ENCODE assay signal across 10 cellular contexts in the genomic region with DNA sequence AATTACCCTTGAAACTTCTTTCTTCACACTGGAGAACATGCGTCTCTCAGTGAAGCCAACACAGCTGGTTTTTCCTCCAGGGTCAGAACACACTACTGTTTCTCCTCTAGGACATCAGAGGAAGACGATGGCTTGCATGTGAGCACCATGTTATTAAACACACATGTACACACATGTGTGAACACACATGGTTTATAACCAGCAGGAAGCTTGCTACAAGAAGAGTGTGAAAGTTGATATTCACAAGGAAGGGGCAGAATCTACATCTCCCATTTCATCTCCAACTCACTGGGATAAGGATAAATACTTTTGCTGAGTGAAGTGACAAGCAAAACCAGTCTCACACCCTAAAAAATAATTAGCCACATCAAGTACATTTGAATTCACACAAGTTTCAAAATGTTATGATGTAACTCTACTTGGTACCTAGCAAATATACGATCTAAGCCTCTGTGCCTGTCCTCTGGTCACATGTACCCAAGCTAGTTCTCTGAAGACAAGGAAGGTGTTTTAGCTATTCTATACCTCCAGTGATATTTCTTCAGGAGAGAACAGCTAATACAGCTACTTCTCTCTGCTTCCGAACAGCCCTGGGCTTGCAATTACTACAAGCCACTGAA.
A peak's percentile ranks its signal among the peaks of the same experiment; 100 is the strongest.
DNase-seq lines count a peak whose midpoint lies in the region; ATAC-seq, FAIRE-seq and TF ChIP-seq lines count a peak whose summit lies in the region.
"Had no signal": no experiment of that assay in that cellular context is flagged by ENCODE, and none has a peak within 500 bp of the region (broad histone marks: within the 10 kb centered on the region; RNA-seq: fewer than 3 reads in every experiment).

No MANE protein-coding gene starts in this region.

- POLR2A ChIA-PET in HCT116 (lab: Charles Lee) = interaction anchor here (0.8 to 2.1 kb wide), 2 partner anchors 9 to 16 kb away, joined by 3 to 7 read pairs; no protein-coding TSS in a partner anchor

- H3K36me3 ChIP-seq in HCT116 (ENCODE audit: control insufficient read depth in 1 of 2, insufficient read depth in 2 of 2, low read length in 2 of 2) = no peaks in the 10 kb centered on the region
- no peaks in the 10 kb centered on the region for H3K36me3 ChIP-seq in keratinocyte (ENCODE audit: control insufficient read depth in 2 of 2, extremely low read depth in 1 of 2, insufficient read depth in 2 of 2, low read length in 2 of 2)
- H3K36me3 ChIP-seq in stomach = no peaks in the 10 kb centered on the region

- H3K79me2 ChIP-seq in HCT116 (ENCODE audit: insufficient read depth, low read length) = no peaks in the 10 kb centered on the region
- H3K79me2 ChIP-seq in keratinocyte (ENCODE audit: control insufficient read depth, insufficient read depth, low read length) = peaks cover 4% of the 10 kb centered on the region

- no peak for FAIRE-seq in keratinocyte (lab: Jason Lieb, UNC)

- H2AFZ ChIP-seq in HCT116 (ENCODE audit: low read depth, low read length, poor library complexity, severe bottlenecking) (no peak overlapping the region), keratinocyte (ENCODE audit: control insufficient read depth, low read length) (no peak overlapping the region)

- no peaks in the 10 kb centered on the region for H3K9me3 ChIP-seq in HCT116 (ENCODE audit: control insufficient read depth in 1 of 2, insufficient read depth in 1 of 2, low read depth in 1 of 2, low read length in 2 of 2)
- H3K9me3 ChIP-seq in keratinocyte (ENCODE audit: control insufficient read depth, low read depth, low read length) = no peaks in the 10 kb centered on the region
- no peaks in the 10 kb centered on the region for H3K9me3 ChIP-seq in stomach

- intact Hi-C loops in HCT116 (cut with micrococcal nuclease) = loop anchor here (5.0 kb wide), 1 partner anchor 105 kb away; no protein-coding TSS in a partner anchor
- intact Hi-C loops in stomach (cut with DNase I; ENCODE audit: low total_unique reads) = no loop called here

- no peaks in the 10 kb centered on the region for H3K27me3 ChIP-seq in HCT116 (ENCODE audit: insufficient read depth, low read length)
- no peaks in the 10 kb centered on the region for H3K27me3 ChIP-seq in keratinocyte (ENCODE audit: control insufficient read depth, extremely low read depth, insufficient read depth, low read length)
- no peaks in the 10 kb centered on the region for H3K27me3 ChIP-seq in stomach

- no peaks in the 10 kb centered on the region for H3K9me1 ChIP-seq in keratinocyte (ENCODE audit: control insufficient read depth, extremely low read depth, insufficient read depth, low read length)

- RAD21 ChIA-PET in HCT116 (lab: Charles Lee; ENCODE audit: low non-redundant PET in 1 of 2, low total read pairs in 2 of 2, uncharacterized antibody in 2 of 2, unreplicated experiment in 2 of 2) = interaction anchor here (0.6 to 1.2 kb wide), 2 partner anchors 80 to 583 kb away, joined by 3 read pairs; a partner anchor contains a TSS

- peak overlapping the region; percentile 61 for H3K4me2 ChIP-seq in HCT116 (ENCODE audit: low read length)
- H3K4me2 ChIP-seq in keratinocyte (ENCODE audit: control insufficient read depth, extremely low read depth, insufficient read depth, low read depth, low read length) = peak overlapping the region; percentile 78

- no peaks in the 10 kb centered on the region for H4K20me1 ChIP-seq in HCT116 (ENCODE audit: insufficient read depth)
- no peaks in the 10 kb centered on the region for H4K20me1 ChIP-seq in keratinocyte (ENCODE audit: control insufficient read depth, extremely low read depth, insufficient read depth, low read length)

- H3K4me1 ChIP-seq in HCT116 (ENCODE audit: control insufficient read depth in 1 of 2, insufficient read depth in 2 of 2, low read length in 2 of 2) (peaks cover 55 to 59% of the 10 kb centered on the region in 2 experiments), keratinocyte (ENCODE audit: control insufficient read depth, extremely low read depth, insufficient read depth, low read length) (peaks cover 74% of the 10 kb centered on the region), stomach (peaks cover 15 to 58% (median 38%) of the 10 kb centered on the region in 4 donors)

- no peak for TF ChIP-seq POLR2A in HCT116 (IDR thresholded peaks at IDR 0.05; ENCODE audit: borderline replicate concordance, extremely low read depth, insufficient read depth, insufficient read length)
- TF ChIP-seq POLR2A in stomach (IDR thresholded peaks at IDR 0.05) = no peak

- no peaks in the 10 kb centered on the region for H3K9me2 ChIP-seq in HCT116 (ENCODE audit: insufficient read depth)

- no peak for TF ChIP-seq CTCF in HCT116 (IDR thresholded peaks at IDR 0.05 in 2 of 3, conservative IDR thresholded peaks at IDR 0.05 in 1 of 3; ENCODE audit: borderline replicate concordance in 1 of 3, insufficient read depth in 1 of 3, low read depth in 2 of 3, low read length in 2 of 3)
- no peak for TF ChIP-seq CTCF in keratinocyte (optimal IDR thresholded peaks at IDR 0.05 in 1 of 3, IDR thresholded peaks at IDR 0.05 in 1 of 3, conservative IDR thresholded peaks at IDR 0.05 in 1 of 3; ENCODE audit: extremely low read depth in 1 of 3, insufficient read depth in 2 of 3, low read length in 3 of 3)
- no peak for TF ChIP-seq CTCF in stomach (IDR thresholded peaks at IDR 0.05)
- TF ChIP-seq CTCF in omental fat pad (IDR thresholded peaks at IDR 0.05) = no peak

- no peak for ATAC-seq in HCT116
- ATAC-seq in omental fat pad (ENCODE audit: low FRiP score) = no peak
- no peak for ATAC-seq in HG02588 (IDR thresholded peaks at IDR 0.05; ENCODE audit: unreplicated experiment)
- no peak for ATAC-seq in GM19328 (IDR thresholded peaks at IDR 0.05; ENCODE audit: unreplicated experiment)
- no peak for ATAC-seq in HG03025 (IDR thresholded peaks at IDR 0.05; ENCODE audit: low FRiP score, unreplicated experiment)

- TF ChIP-seq RAD21 in HCT116 (IDR thresholded peaks at IDR 0.05; ENCODE audit: low read depth) = no peak

- no peak for TF ChIP-seq EP300 in stomach (IDR thresholded peaks at IDR 0.05)

- dilution Hi-C loops in keratinocyte (cut with MboI; ENCODE audit: extremely low pct_ligation_motif_present, low sequenced_read_pairs) = no loop called here

- H3K27ac ChIP-seq in HCT116 (ENCODE audit: low read depth, low read length) (peak overlapping the region; percentile 54; the same call in 1 of the 2 replicates), angular gyrus (ENCODE audit: low read depth, low read length) (peak overlapping the region; percentile 32), keratinocyte (ENCODE audit: control insufficient read depth, insufficient read depth, low read length) (peak overlapping the region; percentile 95), stomach (peak overlapping the region in 4 of 5 donors; percentile 59 to 81 (median 78))

- H3K4me3 ChIP-seq in HCT116 (replicated peaks in 1 of 2; ENCODE audit: low read depth in 1 of 2, low read length in 2 of 2) = no peak overlapping the region
- no peak overlapping the region for H3K4me3 ChIP-seq in keratinocyte (ENCODE audit: control insufficient read depth in 2 of 3, extremely low read depth in 1 of 3, insufficient read depth in 2 of 3, low read depth in 1 of 3, low read length in 3 of 3)
- H3K4me3 ChIP-seq in stomach = no peak overlapping the region

- WGBS in stomach, 5 donors = 71 to 92% (median 84%) methylated on average over 4 of the region's 4 CpGs

- CTCF ChIA-PET in HCT116 (lab: Charles Lee) = interaction anchor here (0.8 to 1.8 kb wide), 3 partner anchors 8 to 606 kb away, joined by 3 to 6 read pairs (median 3); no protein-coding TSS in a partner anchor

- DNase-seq in HCT116 (ENCODE audit: low read depth, low spot score) = no peak
- DNase-seq in keratinocyte (ENCODE audit: low read depth, low spot score) = no peak
- DNase-seq in stomach = no peak
- no peak for DNase-seq in omental fat pad (ENCODE audit: low spot score)
- DNase-seq: activated T-cell treated with anti-CD3 and anti-CD28 coated beads, Interleukin-2, amount 50 U/mL, for 24 hours; NK-92 treated with Interleukin-12 subunit alpha and Interleukin-12 subunit beta, amount 100 ng/mL, for 24 hours had no signal

- BruUV-seq in HCT116 (replicated peaks; lab: Mats Ljungman, UMichigan) = no TSS peak

- H3K9ac ChIP-seq in HCT116 (ENCODE audit: low read length) = peak overlapping the region; percentile 49
- peak overlapping the region; percentile 79 for H3K9ac ChIP-seq in keratinocyte (ENCODE audit: control insufficient read depth, extremely low read depth, insufficient read depth, low read length)

TF ChIP-seq in HCT116, 20 proteins besides CTCF, POLR2A, EP300 and RAD21 (continues in another document):
- TF ChIP-seq SP1 (IDR thresholded peaks at IDR 0.05; ENCODE audit: low read depth) (no peak), ZNF274 (IDR thresholded peaks at IDR 0.05; ENCODE audit: low read depth, low read length) (no peak), ELF1 (IDR thresholded peaks at IDR 0.05; ENCODE audit: borderline replicate concordance, low read depth) (no peak), POLR2AphosphoS5 (IDR thresholded peaks at IDR 0.05; ENCODE audit: low read depth, low read length) (no peak), SRF (IDR thresholded peaks at IDR 0.05; ENCODE audit: low read depth) (no peak), CBX3 (IDR thresholded peaks at IDR 0.05; ENCODE audit: low read depth) (no peak), JUND (IDR thresholded peaks at IDR 0.05) (no peak)
- TF ChIP-seq, protein P1, sequence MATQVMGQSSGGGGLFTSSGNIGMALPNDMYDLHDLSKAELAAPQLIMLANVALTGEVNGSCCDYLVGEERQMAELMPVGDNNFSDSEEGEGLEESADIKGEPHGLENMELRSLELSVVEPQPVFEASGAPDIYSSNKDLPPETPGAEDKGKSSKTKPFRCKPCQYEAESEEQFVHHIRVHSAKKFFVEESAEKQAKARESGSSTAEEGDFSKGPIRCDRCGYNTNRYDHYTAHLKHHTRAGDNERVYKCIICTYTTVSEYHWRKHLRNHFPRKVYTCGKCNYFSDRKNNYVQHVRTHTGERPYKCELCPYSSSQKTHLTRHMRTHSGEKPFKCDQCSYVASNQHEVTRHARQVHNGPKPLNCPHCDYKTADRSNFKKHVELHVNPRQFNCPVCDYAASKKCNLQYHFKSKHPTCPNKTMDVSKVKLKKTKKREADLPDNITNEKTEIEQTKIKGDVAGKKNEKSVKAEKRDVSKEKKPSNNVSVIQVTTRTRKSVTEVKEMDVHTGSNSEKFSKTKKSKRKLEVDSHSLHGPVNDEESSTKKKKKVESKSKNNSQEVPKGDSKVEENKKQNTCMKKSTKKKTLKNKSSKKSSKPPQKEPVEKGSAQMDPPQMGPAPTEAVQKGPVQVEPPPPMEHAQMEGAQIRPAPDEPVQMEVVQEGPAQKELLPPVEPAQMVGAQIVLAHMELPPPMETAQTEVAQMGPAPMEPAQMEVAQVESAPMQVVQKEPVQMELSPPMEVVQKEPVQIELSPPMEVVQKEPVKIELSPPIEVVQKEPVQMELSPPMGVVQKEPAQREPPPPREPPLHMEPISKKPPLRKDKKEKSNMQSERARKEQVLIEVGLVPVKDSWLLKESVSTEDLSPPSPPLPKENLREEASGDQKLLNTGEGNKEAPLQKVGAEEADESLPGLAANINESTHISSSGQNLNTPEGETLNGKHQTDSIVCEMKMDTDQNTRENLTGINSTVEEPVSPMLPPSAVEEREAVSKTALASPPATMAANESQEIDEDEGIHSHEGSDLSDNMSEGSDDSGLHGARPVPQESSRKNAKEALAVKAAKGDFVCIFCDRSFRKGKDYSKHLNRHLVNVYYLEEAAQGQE (IDR thresholded peaks at IDR 0.05; ENCODE audit: low read depth) = no peak

Comparison
In these comparisons a context has a peak if more than half of its experiments do, and no peak if none do; other contexts are left out.
1. H3K27ac ChIP-seq: peak in every context shown above with its lines; median percentile 95 in keratinocyte; 78 in stomach; 54 in HCT116; 32 in angular gyrus.